Comparison of ENCODE assay signal across 15 cellular contexts in genomic region chr5:15440434-15440833, GRCh38. TPM values are rescaled to one million over a fixed set of nuclear protein-coding genes. Genes with fewer than 3 reads are reported as not detected.
"Had no signal": no experiment of that assay in that cellular context is flagged by ENCODE, and none has a peak within 500 bp of the region (broad histone marks: within the 10 kb centered on the region; RNA-seq: fewer than 3 reads in every experiment).

No MANE protein-coding gene starts in this region.

- ATAC-seq: activated T-helper 17 cell treated with anti-CD3 and anti-CD28 coated beads, Interleukin-2, amount 50 U/mL, for 72 hours; right lobe of liver had no signal

- H3K27ac Mint-ChIP-seq: activated naive CD4-positive, alpha-beta T cell treated with anti-CD3 and anti-CD28 coated beads for 36 hours; activated T-helper 17 cell treated with anti-CD3 and anti-CD28 coated beads, Interleukin-2, amount 50 U/mL, for 72 hours; immature natural killer cell had no signal

- H3K36me3 Mint-ChIP-seq: immature natural killer cell had no signal

- H3K36me3 ChIP-seq: right lobe of liver had no signal

- H3K4me3 ChIP-seq: right lobe of liver had no signal

- H3K27me3 Mint-ChIP-seq: activated T-helper 17 cell treated with anti-CD3 and anti-CD28 coated beads, Interleukin-2, amount 50 U/mL, for 72 hours had no signal

- H3K27me3 ChIP-seq: right lobe of liver had no signal

- H3K9me3 ChIP-seq: right lobe of liver had no signal

- H3K4me3 Mint-ChIP-seq: activated naive CD4-positive, alpha-beta T cell treated with anti-CD3 and anti-CD28 coated beads for 36 hours; activated T-helper 17 cell treated with anti-CD3 and anti-CD28 coated beads, Interleukin-2, amount 50 U/mL, for 72 hours; immature natural killer cell had no signal

- H3K27ac ChIP-seq: right lobe of liver had no signal

- DNase-seq: activated CD4-positive, alpha-beta T cell treated with anti-CD3 and anti-CD28 coated beads, Interleukin-2, amount 50 U/mL, for 1 hour; activated naive CD4-positive, alpha-beta T cell treated with anti-CD3 and anti-CD28 coated beads for 36 hours; activated T-cell treated with anti-CD3 and anti-CD28 coated beads for 4 hours; caudate nucleus; cortex of kidney; effector CD8-positive, alpha-beta T cell; hypothalamus; immature natural killer cell; right lobe of liver; stimulated activated CD4-positive, alpha-beta T cell treated with anti-CD3 and anti-CD28 coated beads, Interleukin-12 subunit alpha, Interleukin-12 subunit beta, amount 100 ng/mL, for 4 hours; stimulated activated naive CD4-positive, alpha-beta T cell; substantia nigra had no signal

- H3K4me1 ChIP-seq: right lobe of liver had no signal

- H3K4me1 Mint-ChIP-seq: activated T-helper 17 cell treated with anti-CD3 and anti-CD28 coated beads, Interleukin-2, amount 50 U/mL, for 72 hours; immature natural killer cell had no signal

RNA-seq across cellular contexts. Expression of gene FBXL7, which starts 59.5 kb away (rescaled TPM):
- total RNA-seq: activated CD8-positive, alpha-beta memory T cell treated with anti-CD3 and anti-CD28 coated beads for 36 hours; activated naive CD4-positive, alpha-beta T cell treated with anti-CD3 and anti-CD28 coated beads for 36 hours; activated T-helper 17 cell treated with anti-CD3 and anti-CD28 coated beads, Interleukin-2, amount 50 U/mL, for 72 hours; T-helper 2 cell treated with Interferon-gamma antibody and Interleukin-4, amounts not matched to agents 100 ng/mL and 5 ng/mL, for 36 hours had no signal
- polyA plus RNA-seq: immature natural killer cell had no signal
